In the genomic region with DNA sequence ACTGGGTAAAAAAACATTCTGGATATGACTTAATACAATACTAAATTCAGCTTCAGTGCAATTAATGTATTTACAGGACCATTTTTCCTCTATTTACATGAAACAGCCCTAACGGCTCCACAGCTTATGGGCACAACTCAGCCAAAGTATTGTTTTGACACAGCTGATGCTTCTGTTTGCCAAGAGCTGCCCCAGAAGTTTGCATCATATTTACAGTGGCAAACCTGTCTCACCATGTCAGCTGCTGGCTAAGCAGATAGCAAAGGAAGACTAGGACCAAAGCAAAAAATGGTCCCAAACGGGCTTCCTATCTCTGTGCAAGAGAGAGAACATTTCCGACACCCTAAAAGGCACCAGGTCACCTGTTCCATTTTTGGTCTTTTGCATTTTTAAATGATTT, we compare ENCODE assay signal across 18 cellular contexts.
"Had no signal": no experiment of that assay in that cellular context is flagged by ENCODE, and none has a peak within 500 bp of the region (broad histone marks: within the 10 kb centered on the region; RNA-seq: fewer than 3 reads in every experiment).

No MANE protein-coding gene starts in this region.

- H3K36me3 ChIP-seq: prostate gland, right lobe of liver, transverse colon had no signal

- H3K4me3 ChIP-seq: heart right ventricle, prostate gland, right lobe of liver, spleen, testis, transverse colon had no signal

- H3K9me3 ChIP-seq: heart right ventricle, prostate gland, right lobe of liver, spleen, testis, transverse colon had no signal

- H3K4me1 ChIP-seq: parathyroid adenoma, prostate gland, right lobe of liver, spleen, transverse colon had no signal

- DNase-seq: dermis blood vessel endothelial cell; heart right ventricle; hypothalamus; kidney glomerular epithelial cell; mesendoderm; naive B cell; nephron progenitor cell; retina; right lobe of liver; spleen; stimulated activated CD4-positive, alpha-beta T cell treated with anti-CD3 and anti-CD28 coated beads, Interleukin-2, amount 100 ng/mL, for 24 hours; stimulated activated CD4-positive, alpha-beta T cell treated with anti-CD3 and anti-CD28 coated beads, Interleukin-4, amount 100 ng/mL, for 4 hours; stimulated activated naive B cell treated with anti-CD40 and anti-IgM and Interleukin-4, amounts not matched to agents 10 μg/mL and 1 μg/mL and 100 μg/mL, for 72 hours; stimulated activated naive CD8-positive, alpha-beta T cell treated with anti-CD3 and anti-CD28 coated beads, Interleukin-15, amount 100 ng/mL, for 72 hours; testis; transverse colon had no signal

- H3K27me3 ChIP-seq: heart right ventricle, right lobe of liver, spleen, testis, transverse colon had no signal

- H3K27ac ChIP-seq: parathyroid adenoma, prostate gland, right lobe of liver, spleen, testis, transverse colon had no signal

- ATAC-seq: stimulated activated naive B cell treated with anti-CD40 and anti-IgM and Interleukin-4, amounts not matched to agents 10 μg/mL and 1 μg/mL and 100 μg/mL, for 72 hours; stimulated activated naive CD8-positive, alpha-beta T cell treated with anti-CD3 and anti-CD28 coated beads, Interleukin-15, amount 100 ng/mL, for 72 hours had no signal
